8 cellular contexts compared by ENCODE assay signal in genomic region chr12:1797011-1797901, GRCh38. TPM values are rescaled to one million over a fixed set of nuclear protein-coding genes. Genes with fewer than 3 reads are reported as not detected.
DNase-seq lines count a peak whose midpoint lies in the region; ATAC-seq and TF ChIP-seq lines count a peak whose summit lies in the region.

No MANE protein-coding gene starts in this region.

- peak overlapping the region; percentile 90 for H3K14ac ChIP-seq in neuronal stem cell (ENCODE audit: low read length)

- H3K4me3 ChIP-seq in neuronal stem cell (ENCODE audit: low read length in 2 of 2) (peak overlapping the region in 1 of 2 donors; percentile 63), tibial nerve (peak overlapping the region; percentile 65 to 88 (median 79))

- DNase-seq in DMS53 treated with DMSO at 0.1 percent for 48 hours (lab: John Stamatoyannopoulos, UW; ENCODE audit: unreplicated experiment) (peak; percentile 21), neuronal stem cell (ENCODE audit: low spot score) (no peak), tibial nerve (ENCODE audit: low spot score in 2 of 2) (peak; percentile 51 to 54), NCI-H1048 (lab: John Stamatoyannopoulos, UW) (no peak), NCI-H510A treated with DMSO at 0.1 percent for 48 hours (lab: John Stamatoyannopoulos, UW) (no peak)
- DNase-seq in activated CD4-positive, alpha-beta T cell treated with anti-CD3 and anti-CD28 coated beads, Interleukin-2, amount 50 U/mL, for 24 hours (ENCODE audit: low read depth in 1 of 2, low spot score in 1 of 2): peak; percentile 34 to 43
- DNase-seq in effector memory CD8-positive, alpha-beta T cell: peak; percentile 31 to 38 (median 36)

- peaks cover 5% of the 10 kb centered on the region in 2 donors for H3K4me1 ChIP-seq in neuronal stem cell (ENCODE audit: control insufficient read depth in 2 of 2, insufficient read depth in 1 of 2, low read depth in 1 of 2, low read length in 2 of 2)
- H3K4me1 ChIP-seq in tibial nerve: peaks cover 0 to 52% (median 12%) of the 10 kb centered on the region in 4 donors

- peak overlapping the region; percentile 90 for H3K9ac ChIP-seq in neuronal stem cell (ENCODE audit: low read depth, low read length, poor library complexity)

- no peaks in the 10 kb centered on the region for H3K36me3 ChIP-seq in neuronal stem cell (replicated peaks in 1 of 2; ENCODE audit: control insufficient read depth in 2 of 2, insufficient read depth in 2 of 2, low read length in 2 of 2)
- no peaks in the 10 kb centered on the region for H3K36me3 ChIP-seq in tibial nerve

- H3K4me3 Mint-ChIP-seq in effector memory CD8-positive, alpha-beta T cell: peak overlapping the region; percentile 84

- peak overlapping the region; percentile 83 for H2BK5ac ChIP-seq in neuronal stem cell (ENCODE audit: low read length)

- no peaks in the 10 kb centered on the region for H3K9me3 Mint-ChIP-seq in effector memory CD8-positive, alpha-beta T cell

- no peaks in the 10 kb centered on the region for H3K79me1 ChIP-seq in neuronal stem cell (ENCODE audit: low read depth, low read length)

- TF ChIP-seq POLR2A in tibial nerve (IDR thresholded peaks at IDR 0.05): peak in 1 of 2 donors; percentile 81

- peaks cover 9 to 18% of the 10 kb centered on the region in 2 donors for H3K4me1 Mint-ChIP-seq in effector memory CD8-positive, alpha-beta T cell (ENCODE audit: low read depth in 2 of 2)

- H4K8ac ChIP-seq in neuronal stem cell (ENCODE audit: low read depth, low read length): peak overlapping the region; percentile 76

- ATAC-seq in HG03039 (IDR thresholded peaks at IDR 0.05; ENCODE audit: unreplicated experiment): peak; percentile 9
- peak; percentile 9 for ATAC-seq in effector memory CD8-positive, alpha-beta T cell (replicated peaks)

- peak overlapping the region; percentile 86 for H3K23ac ChIP-seq in neuronal stem cell (ENCODE audit: low read depth, low read length, poor library complexity)

- WGBS in neuronal stem cell (ENCODE audit: extremely low coverage in 2 of 2, insufficient read length in 2 of 2, insufficient replicate concordance in 1 of 2), 2 donors: no CpG with 5 or more reads among the region's 71 CpGs
- WGBS in tibial nerve, 2 donors: 6 to 12% methylated on average over 28 to 48 of the region's 71 CpGs

- H3K4me2 ChIP-seq in neuronal stem cell (ENCODE audit: insufficient read depth, low read length, poor library complexity, severe bottlenecking): peak overlapping the region; percentile 67

- no peak overlapping the region for H2BK120ac ChIP-seq in neuronal stem cell (ENCODE audit: low read depth, low read length)

- H3K27ac Mint-ChIP-seq in effector memory CD8-positive, alpha-beta T cell: peak overlapping the region; percentile 65 to 68

- peaks cover 15% of the 10 kb centered on the region for H3K36me3 Mint-ChIP-seq in effector memory CD8-positive, alpha-beta T cell (ENCODE audit: insufficient read depth)

- H3K27me3 Mint-ChIP-seq in effector memory CD8-positive, alpha-beta T cell: no peaks in the 10 kb centered on the region

- H3K9me3 ChIP-seq in neuronal stem cell (replicated peaks in 1 of 2; ENCODE audit: control insufficient read depth in 2 of 2, insufficient read depth in 1 of 2, low read depth in 1 of 2, low read length in 2 of 2) (no peaks in the 10 kb centered on the region), tibial nerve (no peaks in the 10 kb centered on the region)

- H2BK12ac ChIP-seq in neuronal stem cell (ENCODE audit: low read length): peak overlapping the region; percentile 86

- H2BK15ac ChIP-seq in neuronal stem cell (ENCODE audit: low read length): peak overlapping the region; percentile 49

- peaks cover 0 to 12% (median 2%) of the 10 kb centered on the region in 3 experiments for H3K27me3 ChIP-seq in neuronal stem cell (ENCODE audit: control insufficient read depth in 3 of 3, insufficient read depth in 3 of 3, low read depth in 1 of 3, low read length in 3 of 3)
- H3K27me3 ChIP-seq in tibial nerve: no peaks in the 10 kb centered on the region

- peak overlapping the region; percentile 91 for H2AFZ ChIP-seq in neuronal stem cell (ENCODE audit: low read length)

- peak overlapping the region; percentile 85 for H2AK5ac ChIP-seq in neuronal stem cell (ENCODE audit: low read depth, low read length)

- peak overlapping the region; percentile 90 for H3K4ac ChIP-seq in neuronal stem cell (ENCODE audit: low read length)

- peak in 2 of 5 experiments; percentile 9 to 55 for TF ChIP-seq CTCF in tibial nerve (IDR thresholded peaks at IDR 0.05)

- no peak overlapping the region for H4K91ac ChIP-seq in neuronal stem cell (ENCODE audit: low read depth, low read length, poor library complexity)

- TF ChIP-seq EP300 in tibial nerve (IDR thresholded peaks at IDR 0.05): peak in 1 of 2 donors; percentile 89

- H3K18ac ChIP-seq in neuronal stem cell (ENCODE audit: low read length): peak overlapping the region; percentile 94

- H3K27ac ChIP-seq in neuronal stem cell (replicated peaks; ENCODE audit: low read length) (no peak overlapping the region), tibial nerve (peak overlapping the region; percentile 82 to 98 (median 94))

RNA-seq across cellular contexts. Expression of gene LRTM2, which starts 23.1 kb away (rescaled TPM):
- polyA plus RNA-seq in neuronal stem cell (2013, experiment 1 of 2): 0.03 TPM
- 0.03 TPM for polyA plus RNA-seq in neuronal stem cell (2013, experiment 2 of 2)
- not detected for total RNA-seq in tibial nerve

Comparison
In these comparisons a context has a peak if more than half of its experiments do, and no peak if none do; other contexts are left out.
1. DNase-seq: peak in DMS53 treated with DMSO at 0.1 percent for 48 hours (single experiment), activated CD4-positive, alpha-beta T cell treated with anti-CD3 and anti-CD28 coated beads, Interleukin-2, amount 50 U/mL, for 24 hours (2 of 2), effector memory CD8-positive, alpha-beta T cell (3 of 3) and tibial nerve (2 of 2); none in neuronal stem cell (single experiment), NCI-H1048 (single experiment) and NCI-H510A treated with DMSO at 0.1 percent for 48 hours (single experiment).